ENCODE assay signal across 8 cellular contexts in the genomic region with DNA sequence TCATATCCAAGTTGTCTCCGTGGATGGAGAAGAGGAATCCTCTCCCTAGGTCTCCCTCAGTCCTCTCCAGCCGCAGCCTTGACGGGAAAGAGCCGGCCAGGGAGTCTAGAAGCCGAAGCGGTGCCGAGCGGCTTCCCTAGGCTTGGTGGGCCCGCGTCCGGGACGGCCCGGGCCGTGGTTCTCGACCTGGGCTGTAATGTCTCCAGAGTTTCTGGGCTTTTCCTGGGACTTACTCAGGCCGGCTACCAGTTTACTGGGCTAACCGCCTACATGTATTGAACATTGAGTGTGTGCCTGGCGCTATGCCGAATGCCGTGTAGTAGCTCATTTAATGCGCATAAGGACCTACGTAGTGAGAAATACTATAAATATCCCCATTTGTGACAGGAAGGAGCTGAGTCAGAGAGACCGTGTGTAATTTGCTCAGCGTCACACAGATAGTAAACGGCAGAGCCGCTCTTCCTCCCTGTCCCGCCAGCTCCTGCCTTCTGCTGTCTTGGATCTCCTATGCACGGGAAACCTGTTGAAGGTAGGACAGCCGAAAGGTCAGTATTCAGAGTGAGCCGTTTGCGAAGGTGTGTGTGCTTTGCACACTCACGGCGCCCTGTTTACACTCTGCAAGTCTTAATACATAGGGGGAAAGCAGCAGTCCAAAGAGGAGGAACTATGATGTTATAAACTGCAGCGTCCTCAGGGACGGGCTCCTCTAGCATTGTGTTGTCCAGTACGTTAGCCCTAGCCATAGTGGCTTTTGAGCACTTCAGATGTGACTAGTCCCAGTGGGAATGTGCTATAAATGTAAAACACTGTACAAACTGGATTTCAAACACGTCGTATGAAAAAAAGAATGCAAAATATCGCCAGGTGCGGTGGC. TPM values are rescaled to one million over a fixed set of nuclear protein-coding genes. Genes with fewer than 3 reads are reported as not detected.
A peak's percentile ranks its signal among the peaks of the same experiment; 100 is the strongest.
DNase-seq lines count a peak whose midpoint lies in the region; ATAC-seq and TF ChIP-seq lines count a peak whose summit lies in the region.

No MANE protein-coding gene starts in this region.

- peak overlapping the region; percentile 76 for H2BK5ac ChIP-seq in mesendoderm (ENCODE audit: low read length)

- H3K9me3 ChIP-seq in ectodermal cell (ENCODE audit: control insufficient read depth, low read length), result no peaks in the 10 kb centered on the region

- H3K36me3 ChIP-seq in ectodermal cell (ENCODE audit: control insufficient read depth, insufficient read depth, low read length) (peaks cover 9% of the 10 kb centered on the region), mesendoderm (ENCODE audit: control insufficient read depth, insufficient read depth, low read length) (no peaks in the 10 kb centered on the region)

- peaks cover 10% of the 10 kb centered on the region for H3K27me3 ChIP-seq in ectodermal cell (ENCODE audit: control insufficient read depth, insufficient read depth, low read length, poor library complexity, severe bottlenecking)
- no peaks in the 10 kb centered on the region for H3K27me3 ChIP-seq in mesendoderm (ENCODE audit: insufficient read depth, low read length, poor library complexity)

- H2AK5ac ChIP-seq in mesendoderm (ENCODE audit: low read length), result no peak overlapping the region

- H3K4me1 ChIP-seq in ectodermal cell (ENCODE audit: control insufficient read depth, insufficient read depth, low read length), result peaks cover 6% of the 10 kb centered on the region
- H3K4me1 ChIP-seq in mesendoderm (ENCODE audit: control insufficient read depth, low read depth, low read length), result peaks cover 3% of the 10 kb centered on the region

- H3K23ac ChIP-seq in mesendoderm (ENCODE audit: low read length), result peak overlapping the region; percentile 96

- no peaks in the 10 kb centered on the region for H3K27me3 Mint-ChIP-seq in activated CD4-positive, alpha-beta T cell treated with anti-CD3 and anti-CD28 coated beads, Interleukin-2, amount 10 ng/mL, durations not matched to agents 24 days and 14 days

- H3K9me3 Mint-ChIP-seq in activated CD4-positive, alpha-beta T cell treated with anti-CD3 and anti-CD28 coated beads, Interleukin-2, amount 10 ng/mL, durations not matched to agents 24 days and 14 days, result no peaks in the 10 kb centered on the region

- peak; percentile 45 for ATAC-seq in GM18907 (IDR thresholded peaks at IDR 0.05; ENCODE audit: unreplicated experiment)
- peak; percentile 41 for ATAC-seq in HG03139 (IDR thresholded peaks at IDR 0.05; ENCODE audit: unreplicated experiment)

- TF ChIP-seq CTCF in AG09319 (IDR thresholded peaks at IDR 0.05; ENCODE audit: low read depth, low read length), result no peak

- H3K36me3 Mint-ChIP-seq in activated CD4-positive, alpha-beta T cell treated with anti-CD3 and anti-CD28 coated beads, Interleukin-2, amount 10 ng/mL, durations not matched to agents 24 days and 14 days (ENCODE audit: low read depth), result peaks cover 16% of the 10 kb centered on the region

- peak overlapping the region; percentile 99 for H3K4me2 ChIP-seq in mesendoderm (ENCODE audit: low read length)

- H3K4me3 ChIP-seq in ectodermal cell (ENCODE audit: insufficient read depth, low read depth, low read length) (peak overlapping the region; percentile 87), mesendoderm (ENCODE audit: low read length) (peak overlapping the region; percentile 70)

- no peak overlapping the region for H2BK15ac ChIP-seq in mesendoderm (replicated peaks; ENCODE audit: low read depth)

- H3K79me2 ChIP-seq in mesendoderm (ENCODE audit: control insufficient read depth, insufficient read depth, low read length), result peaks cover 6% of the 10 kb centered on the region

- no peak overlapping the region for H3K18ac ChIP-seq in mesendoderm (ENCODE audit: low read length)

- H3K4me1 Mint-ChIP-seq in activated CD4-positive, alpha-beta T cell treated with anti-CD3 and anti-CD28 coated beads, Interleukin-2, amount 10 ng/mL, durations not matched to agents 24 days and 14 days, result peaks cover 22% of the 10 kb centered on the region

- H3K4me3 Mint-ChIP-seq in activated CD4-positive, alpha-beta T cell treated with anti-CD3 and anti-CD28 coated beads, Interleukin-2, amount 10 ng/mL, durations not matched to agents 24 days and 14 days, result peak overlapping the region; percentile 91

- no peak overlapping the region for H4K8ac ChIP-seq in mesendoderm (ENCODE audit: low read depth, low read length)

- H3K4ac ChIP-seq in mesendoderm (ENCODE audit: low read depth, low read length), result no peak overlapping the region

- H3K9ac ChIP-seq in mesendoderm (ENCODE audit: low read length), result peak overlapping the region; percentile 96

- peak overlapping the region; percentile 98 for H3K27ac Mint-ChIP-seq in activated CD4-positive, alpha-beta T cell treated with anti-CD3 and anti-CD28 coated beads, Interleukin-2, amount 10 ng/mL, durations not matched to agents 24 days and 14 days

- 32 to 37% methylated on average over 40 of the region's 40 CpGs for WGBS in ectodermal cell, 2 experiments
- WGBS in mesendoderm (ENCODE audit: extremely low coverage, insufficient coverage, low lambda C conversion rate), result no CpG with 5 or more reads among the region's 40 CpGs

- peak; percentile 14 for DNase-seq in AG09319 (ENCODE audit: extremely low read depth, low read depth)
- DNase-seq in NCI-H345 treated with DMSO at 0.1 percent for 48 hours (lab: John Stamatoyannopoulos, UW; ENCODE audit: unreplicated experiment), result peak; percentile 58
- DNase-seq in activated CD4-positive, alpha-beta T cell treated with anti-CD3 and anti-CD28 coated beads, Interleukin-2, amount 10 ng/mL, durations not matched to agents 24 days and 14 days, result peak; percentile 86
- DNase-seq in mesendoderm, result no peak
- peak; percentile 40 for DNase-seq in stimulated activated CD8-positive, alpha-beta memory T cell treated with anti-CD3 and anti-CD28 coated beads, Interleukin-12 subunit alpha, Interleukin-12 subunit beta, amount 100 ng/mL, for 4 hours (ENCODE audit: low read depth)

- H3K79me1 ChIP-seq in mesendoderm (ENCODE audit: low read length), result no peaks in the 10 kb centered on the region

- no peak overlapping the region for H2BK120ac ChIP-seq in mesendoderm (ENCODE audit: low read depth, low read length)

- peak overlapping the region; percentile 99 for H3K56ac ChIP-seq in mesendoderm (ENCODE audit: low read length)

- no peak overlapping the region for H4K5ac ChIP-seq in mesendoderm (ENCODE audit: low read length)

- intact Hi-C loops in activated CD4-positive, alpha-beta T cell treated with anti-CD3 and anti-CD28 coated beads, Interleukin-2, amount 10 ng/mL, durations not matched to agents 24 days and 14 days (cut with micrococcal nuclease), result loop anchor here (1.0 to 2.0 kb wide), 5 partner anchors 20 to 63 kb away; a partner anchor contains a TSS

- no peak overlapping the region for H3K27ac ChIP-seq in ectodermal cell (ENCODE audit: insufficient read depth, low read depth, low read length, poor library complexity, severe bottlenecking)
- H3K27ac ChIP-seq in mesendoderm (ENCODE audit: low read depth, low read length), result peak overlapping the region; percentile 31

RNA-seq across cellular contexts. Expression of a gene that starts 0.7 kb away (rescaled TPM):
- 89.6 and 91.3 TPM in 2 replicates for total RNA-seq in activated CD4-positive, alpha-beta T cell treated with anti-CD3 and anti-CD28 coated beads, Interleukin-2, amount 10 ng/mL, durations not matched to agents 24 days and 14 days
- 133 TPM for polyA plus RNA-seq in ectodermal cell (2013, experiment 1 of 4)
- 122 TPM for polyA plus RNA-seq in ectodermal cell (2013, experiment 2 of 4)
- polyA plus RNA-seq in ectodermal cell (2013, experiment 3 of 4), result 98.1 TPM
- 109 TPM for polyA plus RNA-seq in ectodermal cell (2013, experiment 4 of 4)
- polyA plus RNA-seq in mesendoderm (2013, experiment 1 of 2), result 103 TPM
- 98.5 TPM for polyA plus RNA-seq in mesendoderm (2013, experiment 2 of 2)

RNA-seq across cellular contexts. Expression of a gene that starts 14.4 kb away (rescaled TPM):
- 40.8 and 43.8 TPM in 2 replicates for total RNA-seq in activated CD4-positive, alpha-beta T cell treated with anti-CD3 and anti-CD28 coated beads, Interleukin-2, amount 10 ng/mL, durations not matched to agents 24 days and 14 days
- 27.0 TPM for polyA plus RNA-seq in ectodermal cell (2013, experiment 1 of 4)
- 25.7 TPM for polyA plus RNA-seq in ectodermal cell (2013, experiment 2 of 4)
- 17.8 TPM for polyA plus RNA-seq in ectodermal cell (2013, experiment 3 of 4)
- polyA plus RNA-seq in ectodermal cell (2013, experiment 4 of 4), result 25.5 TPM
- 8.8 TPM for polyA plus RNA-seq in mesendoderm (2013, experiment 1 of 2)
- 8.4 TPM for polyA plus RNA-seq in mesendoderm (2013, experiment 2 of 2)

RNA-seq across cellular contexts. Expression of a gene that starts 22.9 kb away (rescaled TPM):
- 70.2 and 72.9 TPM in 2 replicates for total RNA-seq in activated CD4-positive, alpha-beta T cell treated with anti-CD3 and anti-CD28 coated beads, Interleukin-2, amount 10 ng/mL, durations not matched to agents 24 days and 14 days
- 11.0 TPM for polyA plus RNA-seq in ectodermal cell (2013, experiment 1 of 4)
- 10.5 TPM for polyA plus RNA-seq in ectodermal cell (2013, experiment 2 of 4)
- polyA plus RNA-seq in ectodermal cell (2013, experiment 3 of 4), result 10.9 TPM
- 11.3 TPM for polyA plus RNA-seq in ectodermal cell (2013, experiment 4 of 4)
- 26.6 TPM for polyA plus RNA-seq in mesendoderm (2013, experiment 1 of 2)
- polyA plus RNA-seq in mesendoderm (2013, experiment 2 of 2), result 27.3 TPM

RNA-seq across cellular contexts. Expression of a gene that starts 28.2 kb away (rescaled TPM):
- total RNA-seq in activated CD4-positive, alpha-beta T cell treated with anti-CD3 and anti-CD28 coated beads, Interleukin-2, amount 10 ng/mL, durations not matched to agents 24 days and 14 days, result 65.8 and 70.9 TPM in 2 replicates
- 47.0 TPM for polyA plus RNA-seq in ectodermal cell (2013, experiment 1 of 4)
- 50.9 TPM for polyA plus RNA-seq in ectodermal cell (2013, experiment 2 of 4)
- 51.5 TPM for polyA plus RNA-seq in ectodermal cell (2013, experiment 3 of 4)
- polyA plus RNA-seq in ectodermal cell (2013, experiment 4 of 4), result 56.8 TPM
- 28.0 TPM for polyA plus RNA-seq in mesendoderm (2013, experiment 1 of 2)
- polyA plus RNA-seq in mesendoderm (2013, experiment 2 of 2), result 28.6 TPM

RNA-seq across cellular contexts. Expression of a gene that starts 45.4 kb away (rescaled TPM):
- total RNA-seq in activated CD4-positive, alpha-beta T cell treated with anti-CD3 and anti-CD28 coated beads, Interleukin-2, amount 10 ng/mL, durations not matched to agents 24 days and 14 days, result 220 and 225 TPM in 2 replicates
- 81.4 TPM for polyA plus RNA-seq in ectodermal cell (2013, experiment 1 of 4)
- 108 TPM for polyA plus RNA-seq in ectodermal cell (2013, experiment 2 of 4)
- polyA plus RNA-seq in ectodermal cell (2013, experiment 3 of 4), result 64.6 TPM
- 75.2 TPM for polyA plus RNA-seq in ectodermal cell (2013, experiment 4 of 4)
- 67.2 TPM for polyA plus RNA-seq in mesendoderm (2013, experiment 1 of 2)
- 67.5 TPM for polyA plus RNA-seq in mesendoderm (2013, experiment 2 of 2)
